Comparison of ENCODE assay signal across 8 cellular contexts in the genomic region with DNA sequence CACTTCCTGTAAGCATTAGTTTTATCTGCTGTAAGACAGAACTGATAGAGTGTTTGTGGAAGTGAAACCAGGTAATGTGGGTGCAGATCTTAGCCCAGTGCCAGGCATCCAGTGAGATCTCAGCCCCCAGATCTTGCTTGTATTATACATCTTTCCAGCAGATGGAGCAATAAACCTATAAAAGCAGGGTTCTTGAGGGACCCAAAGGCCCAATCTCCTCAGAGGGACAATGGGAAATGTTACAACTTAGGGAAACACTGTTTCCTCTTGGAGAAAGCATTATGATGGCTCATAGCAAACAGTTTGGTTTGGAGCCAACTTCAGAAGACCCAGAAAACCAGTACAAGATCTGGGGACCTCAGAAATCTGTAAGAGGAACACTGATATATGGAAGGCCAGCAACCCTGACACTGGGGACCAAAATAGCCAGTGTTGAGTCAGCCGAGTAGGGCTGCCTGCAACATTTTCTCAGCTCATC.
DNase-seq lines count a peak whose midpoint lies in the region; TF ChIP-seq lines count a peak whose summit lies in the region.

No MANE protein-coding gene starts in this region.

- H3K27ac ChIP-seq in H9 (ENCODE audit: insufficient read length, low read depth, low read length), result no peak overlapping the region
- H3K27ac ChIP-seq in RWPE1, result no peak overlapping the region
- H3K27ac ChIP-seq in epithelial cell of prostate, result peak overlapping the region; percentile 93

- in situ Hi-C loops in KBM-7 (cut with MboI; ENCODE audit: low pct_unique_long_range_greater_than_20kb, low sequenced_read_pairs), result no loop called here

- peak; percentile 9 to 28 for DNase-seq in NCI-H446 (lab: John Stamatoyannopoulos, UW)
- no peak for DNase-seq in NCI-H446 treated with DMSO at 0.1 percent for 48 hours (lab: John Stamatoyannopoulos, UW)
- no peak for DNase-seq in H9
- DNase-seq in KBM-7, result peak; percentile 55
- peak; percentile 73 for DNase-seq in RWPE1 (ENCODE audit: low spot score)
- no peak for DNase-seq in epithelial cell of prostate (ENCODE audit: low read depth, low spot score)
- DNase-seq in myocyte (ENCODE audit: low read depth), result peak; percentile 81
- no peak for DNase-seq in activated CD8-positive, alpha-beta memory T cell treated with anti-CD3 and anti-CD28 coated beads for 24 hours

- H2BK15ac ChIP-seq in H9 (ENCODE audit: low read depth, low read length), result no peak overlapping the region

- no peaks in the 10 kb centered on the region for H3K79me1 ChIP-seq in H9 (ENCODE audit: insufficient read depth, low read depth, low read length, poor library complexity, severe bottlenecking)

- no peaks in the 10 kb centered on the region for H3K9me3 Mint-ChIP-seq in H9

- no peak overlapping the region for H4K8ac ChIP-seq in H9 (replicated peaks; ENCODE audit: insufficient read length, low read depth, low read length)

- H2BK20ac ChIP-seq in H9 (ENCODE audit: low read depth, low read length, poor library complexity, severe bottlenecking), result no peak overlapping the region

- no peaks in the 10 kb centered on the region for H3K27me3 ChIP-seq in H9 (ENCODE audit: insufficient read depth, low read length)

- no peak overlapping the region for H3K4me2 ChIP-seq in H9 (ENCODE audit: insufficient read depth, insufficient read length, low read length)

- no peak overlapping the region for H4K91ac ChIP-seq in H9 (ENCODE audit: insufficient read length, low read depth, low read length)

- H3K23ac ChIP-seq in H9 (ENCODE audit: insufficient read length, low read depth, low read length), result no peak overlapping the region

- WGBS in H9 (ENCODE audit: extremely low coverage, insufficient read length, low lambda C conversion rate), result no CpG with 5 or more reads among the region's 1 CpG

- no peaks in the 10 kb centered on the region; the same call in 1 of the 2 replicates for H3K4me1 ChIP-seq in H9 (ENCODE audit: insufficient read depth, low read length)

- no peak overlapping the region for H3K9ac ChIP-seq in H9 (ENCODE audit: extremely low read depth, insufficient read length, low read length)

- CTCF ChIA-PET in RWPE1 (lab: Yijun Ruan, JAX), result interaction anchor here (0.6 to 1.7 kb wide), 5 partner anchors 8 to 645 kb away, joined by 3 to 15 read pairs (median 8); no protein-coding TSS in a partner anchor

- H2BK120ac ChIP-seq in H9 (ENCODE audit: low read depth, low read length, poor library complexity, severe bottlenecking), result no peak overlapping the region

- no peak overlapping the region for H3K18ac ChIP-seq in H9 (ENCODE audit: insufficient read length, low read depth, low read length)

- H2BK5ac ChIP-seq in H9 (ENCODE audit: insufficient read length, low read length), result no peak overlapping the region

- H2AK5ac ChIP-seq in H9 (ENCODE audit: insufficient read length, low read length), result no peak overlapping the region

- H3K4ac ChIP-seq in H9 (ENCODE audit: low read depth, low read length), result no peak overlapping the region

- no peak overlapping the region for H3T11ph ChIP-seq in H9 (ENCODE audit: low read length)

- no peak overlapping the region for H2BK12ac ChIP-seq in H9 (ENCODE audit: insufficient read length, low read depth, low read length)

- no peaks in the 10 kb centered on the region for H4K20me1 ChIP-seq in H9 (ENCODE audit: control insufficient read depth, insufficient read depth, insufficient read length)

- H3K4me3 Mint-ChIP-seq in H9, result no peak overlapping the region

- no peak overlapping the region for H3K56ac ChIP-seq in H9 (ENCODE audit: insufficient read length, low read depth, low read length)

- H3K9me3 ChIP-seq in H9 (ENCODE audit: control insufficient read depth, low read depth, low read length), result no peaks in the 10 kb centered on the region

- no peaks in the 10 kb centered on the region for H3K27me3 Mint-ChIP-seq in H9 (ENCODE audit: low read depth)

- H3K14ac ChIP-seq in H9 (ENCODE audit: insufficient read depth, low read length), result no peak overlapping the region

- POLR2A ChIA-PET in RWPE1 (lab: Yijun Ruan, JAX; ENCODE audit: low non-redundant PET), result no interaction called here

- no peaks in the 10 kb centered on the region for H3K36me3 Mint-ChIP-seq in H9 (ENCODE audit: insufficient read depth in 1 of 3, low read depth in 3 of 3)

- no peaks in the 10 kb centered on the region for H3K79me2 ChIP-seq in H9 (ENCODE audit: insufficient read depth, low read length)

- H3K23me2 ChIP-seq in H9 (ENCODE audit: insufficient read length, low read depth, low read length, poor library complexity, severe bottlenecking), result no peaks in the 10 kb centered on the region

- H3K27ac Mint-ChIP-seq in H9, result no peak overlapping the region

- TF ChIP-seq CTCF in H9 (conservative IDR thresholded peaks at IDR 0.05) (peak; percentile 79), RWPE1 (conservative IDR thresholded peaks at IDR 0.05; ENCODE audit: low read depth) (peak; percentile 38)

- no peak overlapping the region for H4K5ac ChIP-seq in H9 (ENCODE audit: insufficient read length, low read depth, low read length)

- no peak overlapping the region for H2AFZ ChIP-seq in H9 (ENCODE audit: low read length)

- H3K4me1 Mint-ChIP-seq in H9, result peaks cover 0 to 3% of the 10 kb centered on the region in 2 experiments; a peak in 2 of 4 replicates

Comparison
In these comparisons a context has a peak if more than half of its experiments do, and no peak if none do; other contexts are left out.
1. DNase-seq: peak in NCI-H446 (2 of 2), KBM-7 (single experiment), RWPE1 (single experiment) and myocyte (single experiment); none in NCI-H446 treated with DMSO at 0.1 percent for 48 hours (single experiment), H9 (single experiment), epithelial cell of prostate (single experiment) and activated CD8-positive, alpha-beta memory T cell treated with anti-CD3 and anti-CD28 coated beads for 24 hours (single experiment).